ENCODE assay signal across 21 cellular contexts in the genomic region with DNA sequence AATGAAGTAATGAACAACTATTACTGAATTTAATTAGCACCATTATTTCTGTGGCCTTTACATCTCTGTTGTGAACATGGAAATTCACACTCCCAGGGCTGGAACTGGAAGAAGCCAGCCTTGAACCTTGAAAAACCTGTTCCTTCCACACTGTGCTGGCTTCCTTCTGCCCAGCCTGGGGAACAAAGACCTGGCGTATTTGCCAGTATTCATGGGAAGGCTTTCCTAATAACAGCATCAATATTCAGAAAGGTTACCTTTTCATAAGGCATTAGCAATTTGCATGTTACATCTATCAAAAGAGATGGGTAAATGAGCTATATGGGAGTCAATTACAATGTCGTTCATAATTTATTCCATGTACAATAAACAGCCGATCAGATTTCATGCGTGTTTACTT. TPM values are rescaled to one million over a fixed set of nuclear protein-coding genes. Genes with fewer than 3 reads are reported as not detected.
"Had no signal": no experiment of that assay in that cellular context is flagged by ENCODE, and none has a peak within 500 bp of the region (broad histone marks: within the 10 kb centered on the region; RNA-seq: fewer than 3 reads in every experiment).

No MANE protein-coding gene starts in this region.

- H3K27ac ChIP-seq: esophagus muscularis mucosa, gastroesophageal sphincter, heart right ventricle, right lobe of liver, thoracic aorta, upper lobe of right lung had no signal

- H3K4me1 ChIP-seq: gastroesophageal sphincter, right lobe of liver, upper lobe of right lung had no signal

- H3K9me3 ChIP-seq: esophagus muscularis mucosa, gastroesophageal sphincter, heart right ventricle, right lobe of liver, thoracic aorta, upper lobe of right lung had no signal

- H3K27me3 ChIP-seq: right lobe of liver, upper lobe of right lung had no signal

- H3K36me3 ChIP-seq: esophagus muscularis mucosa, gastroesophageal sphincter, heart right ventricle, right lobe of liver, thoracic aorta, upper lobe of right lung had no signal

- H3K4me3 ChIP-seq: esophagus muscularis mucosa, gastroesophageal sphincter, heart right ventricle, right lobe of liver, thoracic aorta, upper lobe of right lung had no signal

- DNase-seq: activated CD4-positive, alpha-beta T cell treated with anti-CD3 and anti-CD28 coated beads, Interleukin-2, amount 50 U/mL, for 1 hour; activated CD4-positive, CD25-positive, alpha-beta regulatory T cell treated with anti-CD3 and anti-CD28 coated beads, Interleukin-2, amount 50 U/mL, for 72 hours; activated CD8-positive, alpha-beta memory T cell treated with anti-CD3 and anti-CD28 coated beads, Interleukin-2, amount 50 U/mL, for 4 hours; activated naive CD4-positive, alpha-beta T cell treated with anti-CD3 and anti-CD28 coated beads for 36 hours; activated T-cell treated with anti-CD3 and anti-CD28 coated beads, Interleukin-2, amount 50 U/mL, for 4 hours; cortex of kidney; effector CD4-positive, alpha-beta T cell; heart right ventricle; immature natural killer cell; mesenchymal stem cell; naive thymus-derived CD8-positive, alpha-beta T cell; right lobe of liver; small intestine; stimulated activated CD4-positive, alpha-beta T cell treated with anti-CD3 and anti-CD28 coated beads, Interleukin-15, amount 100 ng/mL, for 24 hours; stimulated activated CD4-positive, alpha-beta T cell treated with anti-CD3 and anti-CD28 coated beads, Interleukin-2, amount 100 ng/mL, for 48 hours; upper lobe of right lung had no signal

RNA-seq across cellular contexts. Expression of gene C10orf90, which starts 1.3 kb away (rescaled TPM):
- total RNA-seq: activated naive CD4-positive, alpha-beta T cell treated with anti-CD3 and anti-CD28 coated beads for 36 hours; activated T-cell treated with anti-CD3 and anti-CD28 coated beads, Interleukin-2, amount 50 U/mL, for 4 hours; gastroesophageal sphincter; naive thymus-derived CD8-positive, alpha-beta T cell; osteocyte; pulmonary artery endothelial cell; thoracic aorta; upper lobe of right lung had no signal
- polyA plus RNA-seq: immature natural killer cell; naive thymus-derived CD8-positive, alpha-beta T cell; small intestine had no signal
